8 cellular contexts compared by ENCODE assay signal in the genomic region with DNA sequence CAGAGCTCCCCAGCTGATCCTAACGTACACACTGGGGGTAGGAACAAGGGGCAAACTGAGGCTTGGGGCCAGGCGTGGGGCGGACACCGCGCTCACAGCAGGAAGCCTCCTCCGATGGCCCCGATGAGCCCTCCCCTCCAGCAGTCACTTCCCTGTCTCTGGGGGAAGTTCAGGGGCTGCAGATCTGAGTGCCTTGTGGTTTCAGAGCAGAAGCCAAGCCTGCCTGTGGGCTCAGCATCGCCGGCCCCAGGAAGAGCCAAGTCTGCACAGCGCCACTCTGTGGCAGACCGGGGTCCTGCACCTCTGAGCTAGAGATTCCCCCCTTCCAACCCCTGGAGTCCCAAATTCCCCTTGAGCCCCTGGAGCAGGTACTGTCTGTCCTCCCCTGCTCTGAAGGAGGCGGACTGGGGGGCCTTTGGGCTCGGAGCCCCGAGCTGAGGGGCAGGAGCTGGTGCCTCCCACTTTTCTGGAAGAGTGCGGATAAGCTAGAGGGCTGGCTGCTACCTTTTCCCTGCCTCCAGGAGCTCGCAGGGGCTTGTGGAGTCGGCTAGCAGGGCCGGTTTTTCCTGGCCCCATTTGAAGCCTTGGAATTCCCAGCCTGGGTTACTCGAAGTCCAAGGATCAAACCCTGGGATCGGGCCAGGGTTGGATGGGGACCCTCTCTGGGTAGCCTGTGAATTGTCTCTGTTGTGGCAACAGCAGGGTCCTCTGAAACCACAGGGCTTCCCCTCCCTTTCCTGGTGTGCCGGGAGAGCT. TPM values are rescaled to one million over a fixed set of nuclear protein-coding genes. Genes with fewer than 3 reads are reported as not detected.
DNase-seq lines count a peak whose midpoint lies in the region; ATAC-seq and TF ChIP-seq lines count a peak whose summit lies in the region.

No MANE protein-coding gene starts in this region.

- peaks cover 9% of the 10 kb centered on the region for H3K79me1 ChIP-seq in H9 (ENCODE audit: insufficient read depth, low read depth, low read length, poor library complexity, severe bottlenecking)

- peak overlapping the region; percentile 75 to 79 for H3K4me3 Mint-ChIP-seq in H9

- H3K9ac ChIP-seq in H9 (ENCODE audit: extremely low read depth, insufficient read length, low read length) (no peak overlapping the region), colonic mucosa (ENCODE audit: low read depth in 2 of 2, low read length in 2 of 2) (peak overlapping the region in 1 of 2 donors; percentile 84), liver (ENCODE audit: low read depth in 1 of 2, low read length in 2 of 2) (peak overlapping the region in 1 of 2 donors; percentile 21)

- H2AFZ ChIP-seq in H9 (ENCODE audit: low read length) = no peak overlapping the region

- peaks cover 3% of the 10 kb centered on the region for H4K20me1 ChIP-seq in H9 (ENCODE audit: control insufficient read depth, insufficient read depth, insufficient read length)

- H3K4me3 ChIP-seq in colonic mucosa (no peak overlapping the region), liver (ENCODE audit: low read depth in 1 of 3, low read length in 3 of 3) (no peak overlapping the region)

- no peak overlapping the region for H3K56ac ChIP-seq in H9 (ENCODE audit: insufficient read length, low read depth, low read length)

- TF ChIP-seq CTCF in H9 (conservative IDR thresholded peaks at IDR 0.05) (peak; percentile 98), colonic mucosa (IDR thresholded peaks at IDR 0.05) (peak; percentile 77), liver (IDR thresholded peaks at IDR 0.05; ENCODE audit: low read depth, low read length, missing input control) (peak; percentile 46)

- no peak overlapping the region for H2AK5ac ChIP-seq in H9 (ENCODE audit: insufficient read length, low read length)

- H3K4me2 ChIP-seq in H9 (ENCODE audit: insufficient read depth, insufficient read length, low read length) = peak overlapping the region; percentile 55

- H3K23me2 ChIP-seq in H9 (ENCODE audit: insufficient read length, low read depth, low read length, poor library complexity, severe bottlenecking) = peaks cover 18% of the 10 kb centered on the region

- no peak overlapping the region for H3K4ac ChIP-seq in H9 (ENCODE audit: low read depth, low read length)

- H2BK120ac ChIP-seq in H9 (ENCODE audit: low read depth, low read length, poor library complexity, severe bottlenecking) = no peak overlapping the region

- no peak overlapping the region for H4K8ac ChIP-seq in H9 (replicated peaks; ENCODE audit: insufficient read length, low read depth, low read length)

- no peak overlapping the region for H4K91ac ChIP-seq in H9 (ENCODE audit: insufficient read length, low read depth, low read length)

- H2BK15ac ChIP-seq in H9 (ENCODE audit: low read depth, low read length) = no peak overlapping the region

- H3K4me1 Mint-ChIP-seq in H9 = peaks cover 46 to 55% of the 10 kb centered on the region in 2 experiments

- H3K18ac ChIP-seq in H9 (ENCODE audit: insufficient read length, low read depth, low read length) = no peak overlapping the region

- ATAC-seq in HG03280 (IDR thresholded peaks at IDR 0.05; ENCODE audit: unreplicated experiment) = no peak

- H3K9me3 ChIP-seq in H9 (ENCODE audit: control insufficient read depth, low read depth, low read length) = no peaks in the 10 kb centered on the region
- H3K9me3 ChIP-seq in colonic mucosa = no peaks in the 10 kb centered on the region
- no peaks in the 10 kb centered on the region for H3K9me3 ChIP-seq in liver (ENCODE audit: control insufficient read depth in 4 of 4, low read length in 3 of 4)

- H3K79me2 ChIP-seq in H9 (ENCODE audit: insufficient read depth, low read length) = peaks cover 48% of the 10 kb centered on the region; the same call in 1 of the 2 replicates

- H3K36me3 ChIP-seq in colonic mucosa (no peaks in the 10 kb centered on the region), liver (ENCODE audit: control insufficient read depth in 4 of 4, insufficient read depth in 3 of 4, low read depth in 1 of 4, low read length in 3 of 4) (no peaks in the 10 kb centered on the region)

- no CpG with 5 or more reads among the region's 21 CpGs for WGBS in H9 (ENCODE audit: extremely low coverage, insufficient read length, low lambda C conversion rate)
- 62% methylated on average over 21 of the region's 21 CpGs for WGBS in liver

- no peak overlapping the region for H3K27ac Mint-ChIP-seq in H9

- no peak overlapping the region for H2BK12ac ChIP-seq in H9 (ENCODE audit: insufficient read length, low read depth, low read length)

- H3K27me3 ChIP-seq in H9 (ENCODE audit: insufficient read depth, low read length) = no peaks in the 10 kb centered on the region
- H3K27me3 ChIP-seq in colonic mucosa = no peaks in the 10 kb centered on the region
- no peaks in the 10 kb centered on the region for H3K27me3 ChIP-seq in liver (ENCODE audit: control insufficient read depth in 4 of 4, insufficient read depth in 4 of 4, low read length in 3 of 4)

- H2BK20ac ChIP-seq in H9 (ENCODE audit: low read depth, low read length, poor library complexity, severe bottlenecking) = no peak overlapping the region

- no peaks in the 10 kb centered on the region; the same call in 1 of the 2 replicates for H3K4me1 ChIP-seq in H9 (ENCODE audit: insufficient read depth, low read length)
- H3K4me1 ChIP-seq in colonic mucosa = peaks cover 26% of the 10 kb centered on the region
- H3K4me1 ChIP-seq in liver (ENCODE audit: control insufficient read depth in 4 of 4, insufficient read depth in 4 of 4, low read length in 3 of 4) = peaks cover 9 to 51% (median 28%) of the 10 kb centered on the region in 4 donors

- no peak overlapping the region for H4K5ac ChIP-seq in H9 (ENCODE audit: insufficient read length, low read depth, low read length)

- no peak overlapping the region for H3K14ac ChIP-seq in H9 (ENCODE audit: insufficient read depth, low read length)

- H2BK5ac ChIP-seq in H9 (ENCODE audit: insufficient read length, low read length) = no peak overlapping the region

- no peak overlapping the region for H3T11ph ChIP-seq in H9 (ENCODE audit: low read length)

- no peaks in the 10 kb centered on the region for H3K27me3 Mint-ChIP-seq in H9 (ENCODE audit: low read depth)

- intact Hi-C loops in colonic mucosa (cut with DNase I) = no loop called here

- peak; percentile 95 for DNase-seq in ELF-1 (ENCODE audit: low read depth, low spot score)
- DNase-seq in H9 = peak; percentile 87
- DNase-seq in NCI-H2171 (lab: John Stamatoyannopoulos, UW) = peak; percentile 37
- peak; percentile 85 for DNase-seq in activated CD4-positive, alpha-beta T cell treated with anti-CD3 and anti-CD28 coated beads for 48 hours
- peak; percentile 78 for DNase-seq in colonic mucosa
- DNase-seq in stimulated activated CD4-positive, alpha-beta T cell treated with anti-CD3 and anti-CD28 coated beads, Interleukin-4, amount 100 ng/mL, for 1 hour = peak; percentile 75

- TF ChIP-seq RAD21 in liver (IDR thresholded peaks at IDR 0.05) = peak; percentile 36 to 71

- H3K27ac ChIP-seq in H9 (ENCODE audit: insufficient read length, low read depth, low read length) (no peak overlapping the region), colonic mucosa (peak overlapping the region; percentile 94), liver (ENCODE audit: low read depth in 1 of 2, low read length in 2 of 2) (peak overlapping the region; percentile 38 to 61)

- H3K23ac ChIP-seq in H9 (ENCODE audit: insufficient read length, low read depth, low read length) = no peak overlapping the region

- H3K36me3 Mint-ChIP-seq in H9 (ENCODE audit: insufficient read depth in 1 of 3, low read depth in 3 of 3) = peaks cover 9 to 33% (median 25%) of the 10 kb centered on the region in 3 experiments; a peak in 6 of 7 replicates

- no peaks in the 10 kb centered on the region for H3K9me3 Mint-ChIP-seq in H9

TF ChIP-seq in liver, 16 proteins besides CTCF, POLR2A, EP300 and RAD21 (continues in another document):
- TF ChIP-seq REST (IDR thresholded peaks at IDR 0.05) (no peak), GABPA (IDR thresholded peaks at IDR 0.05 in 1 of 2, conservative IDR thresholded peaks at IDR 0.05 in 1 of 2) (no peak), TAF1 (conservative IDR thresholded peaks at IDR 0.05) (no peak), YY1 (IDR thresholded peaks at IDR 0.05) (no peak), FOXA1 (IDR thresholded peaks at IDR 0.05) (no peak), RXRA (IDR thresholded peaks at IDR 0.05) (no peak), SP1 (IDR thresholded peaks at IDR 0.05) (no peak)
- TF ChIP-seq, protein P1, sequence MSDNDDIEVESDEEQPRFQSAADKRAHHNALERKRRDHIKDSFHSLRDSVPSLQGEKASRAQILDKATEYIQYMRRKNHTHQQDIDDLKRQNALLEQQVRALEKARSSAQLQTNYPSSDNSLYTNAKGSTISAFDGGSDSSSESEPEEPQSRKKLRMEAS (IDR thresholded peaks at IDR 0.05) = no peak
- TF ChIP-seq, protein P2, sequence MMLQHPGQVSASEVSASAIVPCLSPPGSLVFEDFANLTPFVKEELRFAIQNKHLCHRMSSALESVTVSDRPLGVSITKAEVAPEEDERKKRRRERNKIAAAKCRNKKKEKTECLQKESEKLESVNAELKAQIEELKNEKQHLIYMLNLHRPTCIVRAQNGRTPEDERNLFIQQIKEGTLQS (IDR thresholded peaks at IDR 0.05) = no peak

RNA-seq across cellular contexts. Expression of gene GSE1, which starts 2.9 kb away (rescaled TPM):
- total RNA-seq in H9 (2021) (123 and 125 TPM in 2 replicates), colonic mucosa (100 to 1,000 TPM in 1 of 2 donors, 10 to 100 TPM in 1; 79.2 to 103 TPM), liver (10 to 100 TPM; 35.9 to 37.7 TPM)
- 10 to 100 TPM in 1 of 2 donors, 1 to 10 TPM in 1; 9.9 to 14.4 TPM for polyA plus RNA-seq in liver

Comparison
In these comparisons a context has a peak if more than half of its experiments do, and no peak if none do; other contexts are left out.
1. DNase-seq: peak in every context shown above with its lines; median percentile 95 in ELF-1; 87 in H9; 85 in activated CD4-positive, alpha-beta T cell treated with anti-CD3 and anti-CD28 coated beads for 48 hours; 78 in colonic mucosa; 75 in stimulated activated CD4-positive, alpha-beta T cell treated with anti-CD3 and anti-CD28 coated beads, Interleukin-4, amount 100 ng/mL, for 1 hour; 37 in NCI-H2171.
2. CTCF ChIP-seq: peak in every context shown above with its lines; median percentile 98 in H9; 77 in colonic mucosa; 46 in liver.